1 cellular context compared by ENCODE assay signal in genomic region chr4:86356425-86356824, GRCh38.
A peak's percentile ranks its signal among the peaks of the same experiment; 100 is the strongest.
TF ChIP-seq lines count a peak whose summit lies in the region.

No MANE protein-coding gene starts in this region.

TF ChIP-seq in GM12878, 131 proteins besides CTCF, POLR2A, EP300 and RAD21 (continued from another document):
- TF ChIP-seq, protein P1, sequence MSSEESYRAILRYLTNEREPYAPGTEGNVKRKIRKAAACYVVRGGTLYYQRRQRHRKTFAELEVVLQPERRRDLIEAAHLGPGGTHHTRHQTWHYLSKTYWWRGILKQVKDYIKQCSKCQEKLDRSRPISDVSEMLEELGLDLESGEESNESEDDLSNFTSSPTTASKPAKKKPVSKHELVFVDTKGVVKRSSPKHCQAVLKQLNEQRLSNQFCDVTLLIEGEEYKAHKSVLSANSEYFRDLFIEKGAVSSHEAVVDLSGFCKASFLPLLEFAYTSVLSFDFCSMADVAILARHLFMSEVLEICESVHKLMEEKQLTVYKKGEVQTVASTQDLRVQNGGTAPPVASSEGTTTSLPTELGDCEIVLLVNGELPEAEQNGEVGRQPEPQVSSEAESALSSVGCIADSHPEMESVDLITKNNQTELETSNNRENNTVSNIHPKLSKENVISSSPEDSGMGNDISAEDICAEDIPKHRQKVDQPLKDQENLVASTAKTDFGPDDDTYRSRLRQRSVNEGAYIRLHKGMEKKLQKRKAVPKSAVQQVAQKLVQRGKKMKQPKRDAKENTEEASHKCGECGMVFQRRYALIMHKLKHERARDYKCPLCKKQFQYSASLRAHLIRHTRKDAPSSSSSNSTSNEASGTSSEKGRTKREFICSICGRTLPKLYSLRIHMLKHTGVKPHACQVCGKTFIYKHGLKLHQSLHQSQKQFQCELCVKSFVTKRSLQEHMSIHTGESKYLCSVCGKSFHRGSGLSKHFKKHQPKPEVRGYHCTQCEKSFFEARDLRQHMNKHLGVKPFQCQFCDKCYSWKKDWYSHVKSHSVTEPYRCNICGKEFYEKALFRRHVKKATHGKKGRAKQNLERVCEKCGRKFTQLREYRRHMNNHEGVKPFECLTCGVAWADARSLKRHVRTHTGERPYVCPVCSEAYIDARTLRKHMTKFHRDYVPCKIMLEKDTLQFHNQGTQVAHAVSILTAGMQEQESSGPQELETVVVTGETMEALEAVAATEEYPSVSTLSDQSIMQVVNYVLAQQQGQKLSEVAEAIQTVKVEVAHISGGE (CRISPR knock-in tag; IDR thresholded peaks at IDR 0.05), result no peak
- TF ChIP-seq RUNX3 (IDR thresholded peaks at IDR 0.05; ENCODE audit: low read length) (0 out of 2 replicates have a peak, but pooled peaks have one; percentile 6), BCLAF1 (IDR thresholded peaks at IDR 0.05) (no peak)
